In genomic region chr16:74324777-74325176, GRCh38 we compare ENCODE assay signal across 3 cellular contexts. TPM values are rescaled to one million over a fixed set of nuclear protein-coding genes. Genes with fewer than 3 reads are reported as not detected.
"Had no signal": no experiment of that assay in that cellular context is flagged by ENCODE, and none has a peak within 500 bp of the region (broad histone marks: within the 10 kb centered on the region; RNA-seq: fewer than 3 reads in every experiment).

No MANE protein-coding gene starts in this region.

RNA-seq across cellular contexts. Expression of gene NPIPB15, which starts 51.3 kb away (rescaled TPM):
- total RNA-seq: activated CD8-positive, alpha-beta memory T cell treated with anti-CD3 and anti-CD28 coated beads, Interleukin-2, amount 10 ng/mL, durations not matched to agents 7 days and 5 days; activated naive CD8-positive, alpha-beta T cell treated with anti-CD3 and anti-CD28 coated beads, Interleukin-2, amount 10 ng/mL, durations not matched to agents 7 days and 5 days; cardiac septum had no signal
